19 cellular contexts compared by ENCODE assay signal in the genomic region with DNA sequence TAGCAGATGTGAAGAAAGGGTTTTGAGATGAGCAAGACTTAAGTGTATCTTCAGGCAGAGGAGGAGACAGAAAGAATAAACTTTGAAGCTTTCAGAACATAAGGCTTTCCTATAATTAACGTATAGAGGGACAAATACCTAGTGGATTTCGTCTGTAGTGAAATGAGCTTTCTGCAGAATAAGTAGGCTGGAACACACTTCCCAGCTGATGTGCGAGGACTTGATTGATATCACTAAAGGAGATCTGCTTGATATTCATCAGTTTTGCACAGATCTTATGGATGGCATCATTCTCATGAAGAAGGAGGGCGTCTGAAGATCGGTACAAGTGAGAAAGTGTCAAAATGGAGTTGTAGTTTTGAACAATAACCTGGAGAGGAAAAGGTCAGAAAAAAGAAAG. TPM values are rescaled to one million over a fixed set of nuclear protein-coding genes. Genes with fewer than 3 reads are reported as not detected.
DNase-seq lines count a peak whose midpoint lies in the region; ATAC-seq lines count a peak whose summit lies in the region.
"Had no signal": no experiment of that assay in that cellular context is flagged by ENCODE, and none has a peak within 500 bp of the region (broad histone marks: within the 10 kb centered on the region; RNA-seq: fewer than 3 reads in every experiment).

No MANE protein-coding gene starts in this region.

- H3K9me3 ChIP-seq in CD4-positive, alpha-beta memory T cell (ENCODE audit: control insufficient read depth in 1 of 2, low read length in 2 of 2): no peaks in the 10 kb centered on the region
- H3K9me3 ChIP-seq: SJSA1 had no signal

- CTCF ChIA-PET in activated CD4-positive, alpha-beta T cell treated with anti-CD3 and anti-CD28 coated beads, Interleukin-2, amount 10 ng/mL, durations not matched to agents 7 days and 5 days (lab: Charles Lee): interaction anchor here (0.6 kb wide), 3 partner anchors 15 to 181 kb away, joined by 3 to 4 read pairs (median 3); no protein-coding TSS in a partner anchor
- CTCF ChIA-PET in CD4-positive, alpha-beta memory T cell (lab: Charles Lee; ENCODE audit: partially characterized antibody): interaction anchor here (1.0 kb wide), 1 partner anchor 126 kb away, joined by 3 read pairs; no protein-coding TSS in a partner anchor

- H3K4me1 Mint-ChIP-seq in activated CD4-positive, alpha-beta T cell treated with anti-CD3 and anti-CD28 coated beads, Interleukin-2, amount 10 ng/mL, durations not matched to agents 7 days and 5 days: peaks cover 2% of the 10 kb centered on the region
- no peaks in the 10 kb centered on the region for H3K4me1 Mint-ChIP-seq in CD4-positive, alpha-beta memory T cell
- H3K4me1 Mint-ChIP-seq in activated T-helper 2 cell treated with anti-CD3 and anti-CD28 coated beads, Interferon-gamma antibody, Interleukin-2, Interleukin-4, amounts not matched to agents 10 μg/mL and 5 μg/mL and 100 μg/mL, durations not matched to agents 14 hours and 24 hours and 36 hours (ENCODE audit: low read depth): no peaks in the 10 kb centered on the region
- no peaks in the 10 kb centered on the region for H3K4me1 Mint-ChIP-seq in stimulated activated effector memory CD8-positive, alpha-beta T cell treated with anti-CD3 and anti-CD28 coated beads, Interleukin-12 subunit alpha, Interleukin-12 subunit beta, amount 100 ng/mL, for 72 hours
- H3K4me1 Mint-ChIP-seq: IgD-negative memory B cell had no signal

- POLR2A ChIA-PET in activated CD4-positive, alpha-beta T cell treated with anti-CD3 and anti-CD28 coated beads, Interleukin-2, amount 10 ng/mL, durations not matched to agents 7 days and 5 days (lab: Charles Lee): interaction anchor here (0.6 kb wide), 1 partner anchor 174 kb away, joined by 6 read pairs; no protein-coding TSS in a partner anchor
- POLR2A ChIA-PET in CD4-positive, alpha-beta memory T cell (lab: Charles Lee; ENCODE audit: partially characterized antibody): interaction anchor here (1.4 kb wide), 1 partner anchor 9 kb away, joined by 3 read pairs; no protein-coding TSS in a partner anchor

- intact Hi-C loops in CD4-positive, alpha-beta memory T cell (cut with micrococcal nuclease): no loop called here
- intact Hi-C loops in activated T-helper 2 cell treated with anti-CD3 and anti-CD28 coated beads, Interferon-gamma antibody, Interleukin-2, Interleukin-4, amounts not matched to agents 10 μg/mL and 5 μg/mL and 100 μg/mL, durations not matched to agents 14 hours and 24 hours and 36 hours (cut with micrococcal nuclease): no loop called here

- H3K36me3 ChIP-seq in CD4-positive, alpha-beta memory T cell (ENCODE audit: insufficient read depth, low read length): peaks cover 27% of the 10 kb centered on the region

- no peak for DNase-seq in activated CD4-positive, alpha-beta T cell treated with anti-CD3 and anti-CD28 coated beads, Interleukin-2, amount 10 ng/mL, durations not matched to agents 7 days and 5 days
- no peak for DNase-seq in activated CD4-positive, alpha-beta T cell treated with anti-CD3 and anti-CD28 coated beads, Interleukin-2, amount 50 U/mL, for 1 hour
- no peak for DNase-seq in CD4-positive, alpha-beta memory T cell
- no peak for DNase-seq in activated T-helper 2 cell treated with anti-CD3 and anti-CD28 coated beads, Interferon-gamma antibody, Interleukin-2, Interleukin-4, amounts not matched to agents 10 μg/mL and 5 μg/mL and 100 μg/mL, durations not matched to agents 14 hours and 24 hours and 36 hours (ENCODE audit: low spot score)
- no peak for DNase-seq in stimulated activated effector memory CD8-positive, alpha-beta T cell treated with anti-CD3 and anti-CD28 coated beads, Interleukin-12 subunit alpha, Interleukin-12 subunit beta, amount 100 ng/mL, for 72 hours (ENCODE audit: low spot score in 2 of 2)
- no peak for DNase-seq in NCI-H1105 (lab: John Stamatoyannopoulos, UW)
- DNase-seq: 8988T, AML-193, C1 segment of cervical spinal cord, NCI-H1694, NCI-H2081, NCI-H2171 treated with DMSO at 0.1 percent for 48 hours, NCI-H524 treated with DMSO at 0.1 percent for 48 hours, NCI-H82 had no signal

- no peaks in the 10 kb centered on the region for H3K27me3 ChIP-seq in CD4-positive, alpha-beta memory T cell (ENCODE audit: insufficient read depth, low read length)
- H3K27me3 ChIP-seq: SJSA1 had no signal

- H3K36me3 Mint-ChIP-seq in activated CD4-positive, alpha-beta T cell treated with anti-CD3 and anti-CD28 coated beads, Interleukin-2, amount 10 ng/mL, durations not matched to agents 7 days and 5 days (ENCODE audit: low read depth): peaks cover 27% of the 10 kb centered on the region
- peaks cover 26 to 48% of the 10 kb centered on the region in 2 donors for H3K36me3 Mint-ChIP-seq in CD4-positive, alpha-beta memory T cell
- peaks cover 37% of the 10 kb centered on the region for H3K36me3 Mint-ChIP-seq in activated T-helper 2 cell treated with anti-CD3 and anti-CD28 coated beads, Interferon-gamma antibody, Interleukin-2, Interleukin-4, amounts not matched to agents 10 μg/mL and 5 μg/mL and 100 μg/mL, durations not matched to agents 14 hours and 24 hours and 36 hours (ENCODE audit: low read depth)
- peaks cover 97% of the 10 kb centered on the region for H3K36me3 Mint-ChIP-seq in stimulated activated effector memory CD8-positive, alpha-beta T cell treated with anti-CD3 and anti-CD28 coated beads, Interleukin-12 subunit alpha, Interleukin-12 subunit beta, amount 100 ng/mL, for 72 hours
- H3K36me3 Mint-ChIP-seq: IgD-negative memory B cell had no signal

- no peaks in the 10 kb centered on the region for H3K9me3 Mint-ChIP-seq in activated CD4-positive, alpha-beta T cell treated with anti-CD3 and anti-CD28 coated beads, Interleukin-2, amount 10 ng/mL, durations not matched to agents 7 days and 5 days
- H3K9me3 Mint-ChIP-seq in CD4-positive, alpha-beta memory T cell: no peaks in the 10 kb centered on the region
- H3K9me3 Mint-ChIP-seq in activated T-helper 2 cell treated with anti-CD3 and anti-CD28 coated beads, Interferon-gamma antibody, Interleukin-2, Interleukin-4, amounts not matched to agents 10 μg/mL and 5 μg/mL and 100 μg/mL, durations not matched to agents 14 hours and 24 hours and 36 hours: no peaks in the 10 kb centered on the region
- no peaks in the 10 kb centered on the region for H3K9me3 Mint-ChIP-seq in stimulated activated effector memory CD8-positive, alpha-beta T cell treated with anti-CD3 and anti-CD28 coated beads, Interleukin-12 subunit alpha, Interleukin-12 subunit beta, amount 100 ng/mL, for 72 hours
- H3K9me3 Mint-ChIP-seq: IgD-negative memory B cell had no signal

- no peak overlapping the region for H3K4me3 Mint-ChIP-seq in activated CD4-positive, alpha-beta T cell treated with anti-CD3 and anti-CD28 coated beads, Interleukin-2, amount 10 ng/mL, durations not matched to agents 7 days and 5 days
- H3K4me3 Mint-ChIP-seq in CD4-positive, alpha-beta memory T cell: no peak overlapping the region
- no peak overlapping the region for H3K4me3 Mint-ChIP-seq in activated T-helper 2 cell treated with anti-CD3 and anti-CD28 coated beads, Interferon-gamma antibody, Interleukin-2, Interleukin-4, amounts not matched to agents 10 μg/mL and 5 μg/mL and 100 μg/mL, durations not matched to agents 14 hours and 24 hours and 36 hours (ENCODE audit: low read depth)
- H3K4me3 Mint-ChIP-seq in stimulated activated effector memory CD8-positive, alpha-beta T cell treated with anti-CD3 and anti-CD28 coated beads, Interleukin-12 subunit alpha, Interleukin-12 subunit beta, amount 100 ng/mL, for 72 hours: no peak overlapping the region
- H3K4me3 Mint-ChIP-seq: IgD-negative memory B cell had no signal

- H3K27me3 Mint-ChIP-seq in activated CD4-positive, alpha-beta T cell treated with anti-CD3 and anti-CD28 coated beads, Interleukin-2, amount 10 ng/mL, durations not matched to agents 7 days and 5 days: no peaks in the 10 kb centered on the region
- H3K27me3 Mint-ChIP-seq in CD4-positive, alpha-beta memory T cell: no peaks in the 10 kb centered on the region
- H3K27me3 Mint-ChIP-seq in activated T-helper 2 cell treated with anti-CD3 and anti-CD28 coated beads, Interferon-gamma antibody, Interleukin-2, Interleukin-4, amounts not matched to agents 10 μg/mL and 5 μg/mL and 100 μg/mL, durations not matched to agents 14 hours and 24 hours and 36 hours (ENCODE audit: low read depth): no peaks in the 10 kb centered on the region
- H3K27me3 Mint-ChIP-seq: IgD-negative memory B cell had no signal

- H3K27ac Mint-ChIP-seq in activated CD4-positive, alpha-beta T cell treated with anti-CD3 and anti-CD28 coated beads, Interleukin-2, amount 10 ng/mL, durations not matched to agents 7 days and 5 days: peak overlapping the region; percentile 22
- H3K27ac Mint-ChIP-seq in CD4-positive, alpha-beta memory T cell: peak overlapping the region in 4 of 7 donors; percentile 22 to 50 (median 31)
- peak overlapping the region; percentile 2 for H3K27ac Mint-ChIP-seq in activated T-helper 2 cell treated with anti-CD3 and anti-CD28 coated beads, Interferon-gamma antibody, Interleukin-2, Interleukin-4, amounts not matched to agents 10 μg/mL and 5 μg/mL and 100 μg/mL, durations not matched to agents 14 hours and 24 hours and 36 hours
- H3K27ac Mint-ChIP-seq in stimulated activated effector memory CD8-positive, alpha-beta T cell treated with anti-CD3 and anti-CD28 coated beads, Interleukin-12 subunit alpha, Interleukin-12 subunit beta, amount 100 ng/mL, for 72 hours: peak overlapping the region; percentile 53

- no peaks in the 10 kb centered on the region for H3K4me1 ChIP-seq in CD4-positive, alpha-beta memory T cell (ENCODE audit: insufficient read depth, low read length)
- H3K4me1 ChIP-seq: SJSA1 had no signal

- no peak overlapping the region for H3K27ac ChIP-seq in CD4-positive, alpha-beta memory T cell (ENCODE audit: low read depth, low read length)
- H3K27ac ChIP-seq: SJSA1 had no signal

- no peak for ATAC-seq in stimulated activated effector memory CD8-positive, alpha-beta T cell treated with anti-CD3 and anti-CD28 coated beads, Interleukin-12 subunit alpha, Interleukin-12 subunit beta, amount 100 ng/mL, for 72 hours
- no peak for ATAC-seq in GM21528 (IDR thresholded peaks at IDR 0.05; ENCODE audit: low FRiP score, unreplicated experiment)
- ATAC-seq: HCT116, Right ventricle myocardium inferior had no signal

- no peak overlapping the region for H3K4me3 ChIP-seq in CD4-positive, alpha-beta memory T cell (ENCODE audit: low read length in 2 of 2)
- H3K4me3 ChIP-seq: SJSA1 had no signal

RNA-seq across cellular contexts. Expression of gene TUBD1, which starts 14.8 kb away (rescaled TPM):
- 10 to 100 TPM; 12.3 to 13.8 TPM for total RNA-seq in activated CD4-positive, alpha-beta T cell treated with anti-CD3 and anti-CD28 coated beads, Interleukin-2, amount 10 ng/mL, durations not matched to agents 7 days and 5 days
- 10 to 100 TPM; 42.4 to 44.0 TPM for total RNA-seq in CD4-positive, alpha-beta memory T cell
- 10 to 100 TPM; 13.6 to 22.6 TPM for polyA plus RNA-seq in CD4-positive, alpha-beta memory T cell
- total RNA-seq in activated T-helper 2 cell treated with anti-CD3 and anti-CD28 coated beads, Interferon-gamma antibody, Interleukin-2, Interleukin-4, amounts not matched to agents 10 μg/mL and 5 μg/mL and 100 μg/mL, durations not matched to agents 14 hours and 24 hours and 36 hours: 8.2 and 9.3 TPM in 2 replicates

RNA-seq across cellular contexts. Expression of gene RPS6KB1, which starts 15.0 kb away (rescaled TPM):
- 10 to 100 TPM; 46.7 to 50.3 TPM for total RNA-seq in activated CD4-positive, alpha-beta T cell treated with anti-CD3 and anti-CD28 coated beads, Interleukin-2, amount 10 ng/mL, durations not matched to agents 7 days and 5 days
- 10 to 100 TPM; 57.2 to 67.4 TPM for total RNA-seq in CD4-positive, alpha-beta memory T cell
- 10 to 100 TPM; 21.2 to 27.1 TPM for polyA plus RNA-seq in CD4-positive, alpha-beta memory T cell
- 65.9 and 70.1 TPM in 2 replicates for total RNA-seq in activated T-helper 2 cell treated with anti-CD3 and anti-CD28 coated beads, Interferon-gamma antibody, Interleukin-2, Interleukin-4, amounts not matched to agents 10 μg/mL and 5 μg/mL and 100 μg/mL, durations not matched to agents 14 hours and 24 hours and 36 hours

Comparison
In these comparisons a context has a peak if more than half of its experiments do, and no peak if none do; other contexts are left out.
1. H3K27ac Mint-ChIP-seq: peak in every context shown above with its lines; median percentile 53 in stimulated activated effector memory CD8-positive, alpha-beta T cell treated with anti-CD3 and anti-CD28 coated beads, Interleukin-12 subunit alpha, Interleukin-12 subunit beta, amount 100 ng/mL, for 72 hours; 31 in CD4-positive, alpha-beta memory T cell; 22 in activated CD4-positive, alpha-beta T cell treated with anti-CD3 and anti-CD28 coated beads, Interleukin-2, amount 10 ng/mL, durations not matched to agents 7 days and 5 days; 2 in activated T-helper 2 cell treated with anti-CD3 and anti-CD28 coated beads, Interferon-gamma antibody, Interleukin-2, Interleukin-4, amounts not matched to agents 10 μg/mL and 5 μg/mL and 100 μg/mL, durations not matched to agents 14 hours and 24 hours and 36 hours.